14 cellular contexts compared by ENCODE assay signal in genomic region chr13:32075150-32075851, GRCh38.
"Had no signal": no experiment of that assay in that cellular context is flagged by ENCODE, and none has a peak within 500 bp of the region (broad histone marks: within the 10 kb centered on the region; RNA-seq: fewer than 3 reads in every experiment).

No MANE protein-coding gene starts in this region.

- H3K9me3 ChIP-seq: lower lobe of right lung, thyroid gland had no signal

- FAIRE-seq: urothelium cell line had no signal

- H3K4me3 ChIP-seq: dorsolateral prefrontal cortex, lower lobe of right lung, skin epidermis, thyroid gland had no signal

- DNase-seq: activated CD4-positive, alpha-beta T cell treated with anti-CD3 and anti-CD28 coated beads, Interleukin-2, amount 50 U/mL, for 4 hours; activated CD4-positive, CD25-positive, alpha-beta regulatory T cell treated with anti-CD3 and anti-CD28 coated beads, Interleukin-2, amount 50 U/mL, for 72 hours; activated CD8-positive, alpha-beta memory T cell treated with anti-CD3 and anti-CD28 coated beads, Interleukin-2, amount 10 ng/mL, durations not matched to agents 7 days and 5 days; activated effector memory CD4-positive, alpha-beta T cell treated with anti-CD3 and anti-CD28 coated beads, Interleukin-2, amount 50 U/mL, for 16 hours; activated T-cell treated with anti-CD3 and anti-CD28 coated beads, Interleukin-2, amount 50 U/mL, for 24 hours; dorsolateral prefrontal cortex; hippocampal formation; kidney glomerular epithelial cell; lower lobe of right lung; midbrain; naive B cell; thyroid gland had no signal

- H3K36me3 ChIP-seq: thyroid gland had no signal

- H3K27me3 ChIP-seq: dorsolateral prefrontal cortex, thyroid gland had no signal

- H3K4me1 ChIP-seq: lower lobe of right lung had no signal

- ATAC-seq: activated CD8-positive, alpha-beta memory T cell treated with anti-CD3 and anti-CD28 coated beads, Interleukin-2, amount 10 ng/mL, durations not matched to agents 7 days and 5 days; lower lobe of right lung had no signal

- H3K27ac ChIP-seq: dorsolateral prefrontal cortex, lower lobe of right lung, skin epidermis, thyroid gland had no signal
